In the genomic region with DNA sequence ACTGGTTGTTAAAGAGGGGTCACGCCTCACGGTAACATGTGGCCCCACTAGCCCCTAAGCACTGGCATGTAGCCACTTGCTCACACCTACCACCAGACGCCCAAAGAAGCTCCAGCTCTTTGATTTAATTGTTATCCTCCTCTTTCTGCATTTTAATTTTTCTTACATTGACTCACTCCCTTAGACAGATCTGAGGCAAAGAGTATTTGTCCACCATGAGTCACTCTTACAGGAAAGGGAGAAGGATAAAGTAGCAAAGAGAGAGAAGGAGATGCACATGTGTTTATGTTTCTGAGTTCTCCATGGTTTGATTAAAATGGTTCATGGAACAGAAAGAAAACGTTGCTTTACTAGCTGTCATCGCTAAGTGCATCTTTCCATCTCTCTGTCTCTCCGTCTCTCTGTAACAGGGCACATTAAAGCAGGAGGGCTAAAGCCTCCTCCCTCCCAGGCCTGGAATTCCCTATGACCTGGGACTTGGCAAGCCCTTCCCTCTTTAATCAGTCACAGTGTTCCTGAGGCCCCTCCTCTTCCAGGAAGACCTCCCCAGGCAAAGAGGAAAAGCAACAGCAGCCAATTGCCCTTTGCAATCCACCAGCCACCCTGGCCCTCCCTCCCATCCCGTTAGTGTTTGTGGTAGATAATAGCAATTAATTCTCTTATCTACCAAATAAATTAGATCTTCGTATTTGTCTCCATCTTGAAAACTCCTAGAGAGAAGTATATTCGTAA, we compare ENCODE assay signal across 13 cellular contexts.
DNase-seq lines count a peak whose midpoint lies in the region; ATAC-seq, FAIRE-seq and TF ChIP-seq lines count a peak whose summit lies in the region.
"Had no signal": no experiment of that assay in that cellular context is flagged by ENCODE, and none has a peak within 500 bp of the region (broad histone marks: within the 10 kb centered on the region; RNA-seq: fewer than 3 reads in every experiment).

No MANE protein-coding gene starts in this region.

- peak overlapping the region; percentile 74 for H3K4me2 ChIP-seq in astrocyte (ENCODE audit: low read length)

- peak; percentile 22 for DNase-seq in H7
- peak; percentile 84 for DNase-seq in astrocyte (ENCODE audit: low read depth)
- DNase-seq in foreskin keratinocyte: peak; percentile 48 to 66
- peak in 4 of 6 donors; percentile 26 to 55 (median 49) for DNase-seq in pancreas
- DNase-seq in MV-4-11 (lab: John Stamatoyannopoulos, UW): no peak
- no peak for DNase-seq in type B pancreatic cell (ENCODE audit: extremely low spot score, unreplicated experiment)
- DNase-seq in GM13976 (ENCODE audit: low spot score): no peak
- DNase-seq: activated CD8-positive, alpha-beta memory T cell treated with anti-CD3 and anti-CD28 coated beads, Interleukin-2, amount 50 U/mL, for 48 hours; activated naive CD8-positive, alpha-beta T cell treated with anti-CD3 and anti-CD28 coated beads, Interleukin-2, amount 50 U/mL, for 24 hours; CD4-positive, CD25-positive, alpha-beta regulatory T cell; mucosa of descending colon; stimulated activated naive CD8-positive, alpha-beta T cell treated with anti-CD3 and anti-CD28 coated beads, Interleukin-15, amount 100 ng/mL, for 72 hours had no signal

- WGBS in pancreas, 2 donors: 54 to 56% methylated on average over 9 of the region's 9 CpGs

- FAIRE-seq in astrocyte (lab: Jason Lieb, UNC) (peak; percentile 62), pancreas (lab: Jason Lieb, UNC) (no peak)

- H4K20me1 ChIP-seq in astrocyte (ENCODE audit: insufficient read depth, low read length): no peaks in the 10 kb centered on the region

- ATAC-seq in foreskin keratinocyte (peak; percentile 92), pancreas (peak; percentile 63 to 94 (median 88)), GM18858 (IDR thresholded peaks at IDR 0.05; ENCODE audit: unreplicated experiment) (no peak)
- ATAC-seq: activated naive CD8-positive, alpha-beta T cell treated with anti-CD3 and anti-CD28 coated beads, Interleukin-2, amount 50 U/mL, for 24 hours; mucosa of descending colon; stimulated activated naive CD8-positive, alpha-beta T cell treated with anti-CD3 and anti-CD28 coated beads, Interleukin-15, amount 100 ng/mL, for 72 hours had no signal

- no peaks in the 10 kb centered on the region for H3K36me3 ChIP-seq in H7 (replicated peaks; ENCODE audit: control insufficient read depth, insufficient read depth, low read length)
- no peaks in the 10 kb centered on the region for H3K36me3 ChIP-seq in astrocyte (ENCODE audit: insufficient read depth, low read length)
- H3K36me3 ChIP-seq in pancreas: no peaks in the 10 kb centered on the region

- no peaks in the 10 kb centered on the region for H3K9me3 ChIP-seq in astrocyte (ENCODE audit: insufficient read depth, low read depth, low read length)
- no peaks in the 10 kb centered on the region for H3K9me3 ChIP-seq in pancreas
- H3K9me3 ChIP-seq: mucosa of descending colon had no signal

- H3K27me3 ChIP-seq in H7 (ENCODE audit: control insufficient read depth, insufficient read depth, low read length) (no peaks in the 10 kb centered on the region), astrocyte (ENCODE audit: insufficient read depth, low read length) (no peaks in the 10 kb centered on the region), foreskin keratinocyte (no peaks in the 10 kb centered on the region), pancreas (no peaks in the 10 kb centered on the region)

- H3K4me1 ChIP-seq in astrocyte (ENCODE audit: insufficient read depth, low read length): peaks cover 10% of the 10 kb centered on the region
- peaks cover 8% of the 10 kb centered on the region for H3K4me1 ChIP-seq in foreskin keratinocyte
- H3K4me1 ChIP-seq in pancreas: peaks cover 0 to 15% (median 6%) of the 10 kb centered on the region in 3 donors

- H3K36me3 Mint-ChIP-seq in astrocyte (ENCODE audit: low read depth, unreplicated experiment) (no peaks in the 10 kb centered on the region), type B pancreatic cell (no peaks in the 10 kb centered on the region)
- H3K36me3 Mint-ChIP-seq: CD4-positive, CD25-positive, alpha-beta regulatory T cell had no signal

- in situ Hi-C loops in GM13976 (cut with MboI; ENCODE audit: low sequenced_read_pairs, unreplicated experiment): no loop called here

- H3K27ac Mint-ChIP-seq in astrocyte (ENCODE audit: unreplicated experiment) (no peak overlapping the region), type B pancreatic cell (no peak overlapping the region)
- H3K27ac Mint-ChIP-seq: activated naive CD8-positive, alpha-beta T cell treated with anti-CD3 and anti-CD28 coated beads, Interleukin-2, amount 50 U/mL, for 24 hours; CD4-positive, CD25-positive, alpha-beta regulatory T cell had no signal

- peak overlapping the region; percentile 19 for H3K9ac ChIP-seq in astrocyte (ENCODE audit: low read length)

- H3K27ac ChIP-seq in astrocyte (ENCODE audit: low read depth, low read length) (peak overlapping the region; percentile 39), foreskin keratinocyte (no peak overlapping the region), pancreas (peak overlapping the region in 2 of 4 donors; percentile 43 to 61)

- H3K9me3 Mint-ChIP-seq in astrocyte (ENCODE audit: unreplicated experiment) (no peaks in the 10 kb centered on the region), type B pancreatic cell (peaks cover 8% of the 10 kb centered on the region)

- intact Hi-C loops in pancreas (cut with DNase I): no loop called here

- H3K4me3 ChIP-seq in H7 (ENCODE audit: insufficient read depth, low read depth, low read length) (no peak overlapping the region), astrocyte (ENCODE audit: insufficient read depth, low read depth, low read length) (peak overlapping the region; percentile 17), pancreas (no peak overlapping the region)
- H3K4me3 ChIP-seq: mucosa of descending colon had no signal

- no peaks in the 10 kb centered on the region for H3K27me3 Mint-ChIP-seq in astrocyte (ENCODE audit: low read depth, unreplicated experiment)
- no peaks in the 10 kb centered on the region for H3K27me3 Mint-ChIP-seq in type B pancreatic cell
- H3K27me3 Mint-ChIP-seq: stimulated activated naive CD8-positive, alpha-beta T cell treated with anti-CD3 and anti-CD28 coated beads, Interleukin-15, amount 100 ng/mL, for 72 hours had no signal

- H3K4me1 Mint-ChIP-seq in astrocyte (ENCODE audit: low read depth, unreplicated experiment): peaks cover 9% of the 10 kb centered on the region
- H3K4me1 Mint-ChIP-seq in type B pancreatic cell (ENCODE audit: unreplicated experiment): peaks cover under 1% of the 10 kb centered on the region
- H3K4me1 Mint-ChIP-seq: activated naive CD8-positive, alpha-beta T cell treated with anti-CD3 and anti-CD28 coated beads, Interleukin-2, amount 50 U/mL, for 24 hours; CD4-positive, CD25-positive, alpha-beta regulatory T cell; stimulated activated naive CD8-positive, alpha-beta T cell treated with anti-CD3 and anti-CD28 coated beads, Interleukin-15, amount 100 ng/mL, for 72 hours had no signal

- H2AFZ ChIP-seq in astrocyte (ENCODE audit: low read depth, low read length): peak overlapping the region; percentile 63

- H3K4me3 Mint-ChIP-seq in astrocyte (ENCODE audit: unreplicated experiment) (no peak overlapping the region), type B pancreatic cell (no peak overlapping the region)
- H3K4me3 Mint-ChIP-seq: activated naive CD8-positive, alpha-beta T cell treated with anti-CD3 and anti-CD28 coated beads, Interleukin-2, amount 50 U/mL, for 24 hours; CD4-positive, CD25-positive, alpha-beta regulatory T cell; stimulated activated naive CD8-positive, alpha-beta T cell treated with anti-CD3 and anti-CD28 coated beads, Interleukin-15, amount 100 ng/mL, for 72 hours had no signal

- TF ChIP-seq CTCF in astrocyte (IDR thresholded peaks at IDR 0.05; ENCODE audit: insufficient read depth, low read depth, low read length) (no peak), foreskin keratinocyte (conservative IDR thresholded peaks at IDR 0.05) (no peak), pancreas (IDR thresholded peaks at IDR 0.05) (no peak), type B pancreatic cell (conservative IDR thresholded peaks at IDR 0.05) (no peak), GM13976 (IDR thresholded peaks at IDR 0.05; ENCODE audit: borderline replicate concordance, control extremely low read depth, extremely low read depth, insufficient read depth, missing control alignments) (no peak)

- no peaks in the 10 kb centered on the region for H3K79me2 ChIP-seq in astrocyte (ENCODE audit: insufficient read depth, low read length)

Comparison
In these comparisons a context has a peak if more than half of its experiments do, and no peak if none do; other contexts are left out.
1. DNase-seq: peak in H7 (single experiment), astrocyte (single experiment), foreskin keratinocyte (2 of 2) and pancreas (4 of 6); none in MV-4-11 (single experiment), type B pancreatic cell (single experiment) and GM13976 (single experiment).